In genomic region chr10:30784896-30785605, GRCh38 we compare ENCODE assay signal across 8 cellular contexts.
DNase-seq lines count a peak whose midpoint lies in the region; ATAC-seq, FAIRE-seq and TF ChIP-seq lines count a peak whose summit lies in the region.

No MANE protein-coding gene starts in this region.

- DNase-seq in BE2C (peak; percentile 82), GM23338 (ENCODE audit: low spot score) (peak; percentile 94), Panc1 (ENCODE audit: low read depth, low spot score) (no peak), astrocyte of the hippocampus (ENCODE audit: low read depth, low spot score) (peak; percentile 88), hippocampal formation (lab: John Stamatoyannopoulos, UW) (peak; percentile 78 to 90), posterior vena cava (ENCODE audit: low spot score) (peak; percentile 92), urothelium cell line (ENCODE audit: low spot score) (no peak)

- peak overlapping the region; percentile 85 for H3K4me3 Mint-ChIP-seq in GM23338

- TF ChIP-seq CTCF in BE2C (IDR thresholded peaks at IDR 0.05; ENCODE audit: low read depth, low read length) (no peak), GM23338 (conservative IDR thresholded peaks at IDR 0.05; ENCODE audit: low read depth in 2 of 2) (no peak), Panc1 (IDR thresholded peaks at IDR 0.05) (no peak)

- H3K4me1 ChIP-seq in BE2C (peaks cover 13% of the 10 kb centered on the region), GM23338 (ENCODE audit: insufficient read depth) (peaks cover 7% of the 10 kb centered on the region), Panc1 (ENCODE audit: control insufficient read depth, insufficient read depth, low read length) (no peaks in the 10 kb centered on the region)

- no peaks in the 10 kb centered on the region; the same call in 2 of the 3 replicates for H3K36me3 Mint-ChIP-seq in GM23338 (ENCODE audit: low read depth)

- no peaks in the 10 kb centered on the region for H3K27me3 ChIP-seq in BE2C
- peaks cover 13% of the 10 kb centered on the region for H3K27me3 ChIP-seq in GM23338 (ENCODE audit: insufficient read depth)
- no peaks in the 10 kb centered on the region for H3K27me3 ChIP-seq in Panc1 (ENCODE audit: control insufficient read depth, insufficient read depth, low read length)

- peak overlapping the region; percentile 69 for H2AFZ ChIP-seq in GM23338

- POLR2A ChIA-PET in Panc1 (lab: Charles Lee) = no interaction called here

- H3K27ac Mint-ChIP-seq in GM23338 = no peak overlapping the region

- no peak for FAIRE-seq in urothelium cell line (lab: Jason Lieb, UNC)

- no peaks in the 10 kb centered on the region for H3K79me2 ChIP-seq in GM23338 (replicated peaks; ENCODE audit: insufficient read depth)

- peaks cover 3% of the 10 kb centered on the region; the same call in 1 of the 2 replicates for H3F3A ChIP-seq in GM23338 (replicated peaks; ENCODE audit: low read depth)

- H3K27ac ChIP-seq in GM23338 (ENCODE audit: low read depth) = peak overlapping the region; percentile 86
- no peak overlapping the region for H3K27ac ChIP-seq in Panc1 (ENCODE audit: low read length)

- ATAC-seq in GM23338 (peak; percentile 80), Panc1 (peak; percentile 84), GM18502 (IDR thresholded peaks at IDR 0.05; ENCODE audit: poor library complexity, unreplicated experiment) (no peak)

- no peaks in the 10 kb centered on the region for H3K9me2 ChIP-seq in GM23338 (ENCODE audit: insufficient read depth)

- intact Hi-C loops in Panc1 (cut with micrococcal nuclease; ENCODE audit: unreplicated experiment) (loop anchor here (2.0 kb wide), 1 partner anchor 58 kb away; no protein-coding TSS in a partner anchor), posterior vena cava (cut with DNase I) (loop anchor here (5.0 to 10.0 kb wide), 6 partner anchors 37 to 917 kb away; partner anchors contain the start of gene ZNF438 (in 2 of the 2))

- in situ Hi-C loops in Panc1 (cut with HindIII; ENCODE audit: low pct_unique_long_range_greater_than_20kb, low sequenced_read_pairs) = no loop called here

- H3K4me1 Mint-ChIP-seq in GM23338 = peaks cover 9% of the 10 kb centered on the region

- peaks cover 15% of the 10 kb centered on the region for H3K27me3 Mint-ChIP-seq in GM23338 (ENCODE audit: insufficient read depth, low read depth, poor library complexity)

- H3K9me3 ChIP-seq in BE2C (no peaks in the 10 kb centered on the region), Panc1 (ENCODE audit: control insufficient read depth, insufficient read depth, low read depth, low read length) (no peaks in the 10 kb centered on the region)

- H4K20me1 ChIP-seq in GM23338 (replicated peaks; ENCODE audit: insufficient read depth) = no peaks in the 10 kb centered on the region

- no peaks in the 10 kb centered on the region; the same call in 2 of the 3 replicates for H3K9me3 Mint-ChIP-seq in GM23338

- CTCF ChIA-PET in Panc1 (lab: Charles Lee) = interaction anchor here (0.6 to 1.3 kb wide), 3 partner anchors 9 to 1039 kb away, joined by 3 read pairs; no protein-coding TSS in a partner anchor

- H3K4me3 ChIP-seq in BE2C (ENCODE audit: low read depth, low read length) (peak overlapping the region; percentile 65), GM23338 (peak overlapping the region; percentile 76), Panc1 (ENCODE audit: low read depth in 2 of 2, low read length in 2 of 2) (peak overlapping the region; percentile 47 to 49)

- H3K36me3 ChIP-seq in BE2C = no peaks in the 10 kb centered on the region
- H3K36me3 ChIP-seq in GM23338 (ENCODE audit: insufficient read depth) = no peaks in the 10 kb centered on the region; the same call in 1 of the 2 replicates
- H3K36me3 ChIP-seq in Panc1 (ENCODE audit: control insufficient read depth, insufficient read depth, low read length) = no peaks in the 10 kb centered on the region

- H3K4me2 ChIP-seq in GM23338 = peak overlapping the region; percentile 93

- no TSS peak for BruUV-seq in Panc1 (replicated peaks; lab: Mats Ljungman, UMichigan)

TF ChIP-seq in GM23338, 12 proteins besides CTCF, POLR2A, EP300 and RAD21 (continues in another document):
- TF ChIP-seq POLR2AphosphoS5 (IDR thresholded peaks at IDR 0.05; ENCODE audit: low read depth) (peak; percentile 40; the same call in 1 of the 2 replicates), CREB1 (CRISPR knock-in tag; IDR thresholded peaks at IDR 0.05; ENCODE audit: low read depth) (peak; percentile 85), JUNB (IDR thresholded peaks at IDR 0.05; ENCODE audit: unreplicated experiment) (no peak), ZNF331 (CRISPR knock-in tag; IDR thresholded peaks at IDR 0.05; ENCODE audit: low read depth) (no peak), EZH2 (IDR thresholded peaks at IDR 0.05; ENCODE audit: low read depth, unreplicated experiment) (no peak), STAT1 (IDR thresholded peaks at IDR 0.05; ENCODE audit: unreplicated experiment) (no peak), REST (IDR thresholded peaks at IDR 0.05; ENCODE audit: unreplicated experiment) (no peak), ZNF114 (CRISPR knock-in tag; IDR thresholded peaks at IDR 0.05) (no peak), ETS1 (IDR thresholded peaks at IDR 0.05) (no peak)

Comparison
In these comparisons a context has a peak if more than half of its experiments do, and no peak if none do; other contexts are left out.
1. DNase-seq: peak in BE2C (single experiment), GM23338 (single experiment), astrocyte of the hippocampus (single experiment), hippocampal formation (2 of 2) and posterior vena cava (single experiment); none in Panc1 (single experiment) and urothelium cell line (single experiment).
2. Peak in every context shown above with its lines, with median percentiles within 50 percentile points of each other: H3K4me3 ChIP-seq.